1 cellular context compared by ENCODE assay signal in genomic region chr2:69214898-69215297, GRCh38.
TF ChIP-seq lines count a peak whose summit lies in the region.

No MANE protein-coding gene starts in this region.

TF ChIP-seq in HepG2, 621 proteins besides CTCF, POLR2A, EP300 and RAD21 (continued from another document):
- no peak for TF ChIP-seq SOX13 (IDR thresholded peaks at IDR 0.05)
- TF ChIP-seq SOX13 (CRISPR knock-in tag; conservative IDR thresholded peaks at IDR 0.05 in 1 of 2, IDR thresholded peaks at IDR 0.05 in 1 of 2), result peak in 1 of 2 experiments; percentile 35; a peak in 1 of 4 replicates
- peak; percentile 53; the same call in 1 of the 2 replicates for TF ChIP-seq HMG20A (CRISPR knock-in tag; IDR thresholded peaks at IDR 0.05; ENCODE audit: borderline replicate concordance)
- TF ChIP-seq ZEB1 (IDR thresholded peaks at IDR 0.05; ENCODE audit: insufficient replicate concordance, low read depth), result no peak
- 0 out of 2 replicates have a peak, but pooled peaks have one; percentile 12 for TF ChIP-seq POGZ (CRISPR knock-in tag; IDR thresholded peaks at IDR 0.05)
- no peak for TF ChIP-seq DDIT3 (CRISPR knock-in tag; IDR thresholded peaks at IDR 0.05)
- TF ChIP-seq GMEB2 (CRISPR knock-in tag; IDR thresholded peaks at IDR 0.05; ENCODE audit: low read depth), result no peak
- TF ChIP-seq ZNF280D (CRISPR knock-in tag; IDR thresholded peaks at IDR 0.05), result no peak
- peak; percentile 40 for TF ChIP-seq ARID5B (CRISPR knock-in tag; IDR thresholded peaks at IDR 0.05)
- TF ChIP-seq ZMYM3 (CRISPR knock-in tag; IDR thresholded peaks at IDR 0.05), result 0 out of 2 replicates have a peak, but pooled peaks have one; percentile 25
- 0 out of 2 replicates have a peak, but pooled peaks have one; percentile 33 for TF ChIP-seq ZNF644 (CRISPR knock-in tag; IDR thresholded peaks at IDR 0.05; ENCODE audit: low read depth)
- peak; percentile 47; the same call in 1 of the 2 replicates for TF ChIP-seq ETV5 (CRISPR knock-in tag; IDR thresholded peaks at IDR 0.05; ENCODE audit: borderline replicate concordance)
- no peak for TF ChIP-seq POLR2AphosphoS5 (IDR thresholded peaks at IDR 0.05; ENCODE audit: low read depth, low read length)
- no peak for TF ChIP-seq ATF7-NPFF (CRISPR knock-in tag; IDR thresholded peaks at IDR 0.05; ENCODE audit: low read depth)
- no peak for TF ChIP-seq ZNF891 (CRISPR knock-in tag; IDR thresholded peaks at IDR 0.05)
- no peak for TF ChIP-seq ZNF513 (CRISPR knock-in tag; conservative IDR thresholded peaks at IDR 0.05)
- TF ChIP-seq FOSL2 (CRISPR knock-in tag; IDR thresholded peaks at IDR 0.05), result peak; percentile 47; the same call in 1 of the 2 replicates
- peak; percentile 49 for TF ChIP-seq GATAD2A (CRISPR knock-in tag; IDR thresholded peaks at IDR 0.05)
- TF ChIP-seq FIP1L1 (IDR thresholded peaks at IDR 0.05; ENCODE audit: borderline replicate concordance, insufficient read depth, low read depth, low read length), result no peak
- no peak for TF ChIP-seq RCOR2 (CRISPR knock-in tag; IDR thresholded peaks at IDR 0.05)
- TF ChIP-seq NCOR1 (IDR thresholded peaks at IDR 0.05; ENCODE audit: borderline replicate concordance, low read length), result no peak
- TF ChIP-seq ZNF800 (CRISPR knock-in tag; IDR thresholded peaks at IDR 0.05), result no peak
- TF ChIP-seq SETDB1 (CRISPR knock-in tag; IDR thresholded peaks at IDR 0.05; ENCODE audit: borderline replicate concordance), result no peak
- TF ChIP-seq RARA (CRISPR knock-in tag; IDR thresholded peaks at IDR 0.05), result peak; percentile 55
- no peak for TF ChIP-seq NCOA1 (CRISPR knock-in tag; IDR thresholded peaks at IDR 0.05)
- TF ChIP-seq TFDP1 (CRISPR knock-in tag; IDR thresholded peaks at IDR 0.05; ENCODE audit: borderline replicate concordance), result 0 out of 2 replicates have a peak, but pooled peaks have one; percentile 4
- TF ChIP-seq RXRA (CRISPR knock-in tag; IDR thresholded peaks at IDR 0.05), result 0 out of 2 replicates have a peak, but pooled peaks have one; percentile 29
- TF ChIP-seq SP140L (CRISPR knock-in tag; IDR thresholded peaks at IDR 0.05; ENCODE audit: borderline replicate concordance), result no peak
- TF ChIP-seq TEAD3 (CRISPR knock-in tag; optimal IDR thresholded peaks at IDR 0.05; ENCODE audit: borderline replicate concordance), result peak; percentile 9
- TF ChIP-seq ZBTB38 (CRISPR knock-in tag; IDR thresholded peaks at IDR 0.05), result peak; percentile 58
- TF ChIP-seq TBP (CRISPR knock-in tag; IDR thresholded peaks at IDR 0.05), result no peak
- TF ChIP-seq ZBTB33 (CRISPR knock-in tag; IDR thresholded peaks at IDR 0.05), result 0 out of 2 replicates have a peak, but pooled peaks have one; percentile 10
- TF ChIP-seq ZZZ3 (CRISPR knock-in tag; IDR thresholded peaks at IDR 0.05; ENCODE audit: borderline replicate concordance), result no peak
- 0 out of 2 replicates have a peak, but pooled peaks have one; percentile 0 for TF ChIP-seq ZNF710 (CRISPR knock-in tag; IDR thresholded peaks at IDR 0.05; ENCODE audit: borderline replicate concordance)
- no peak for TF ChIP-seq MAF1 (CRISPR knock-in tag; IDR thresholded peaks at IDR 0.05; ENCODE audit: borderline replicate concordance)
- TF ChIP-seq GATA4 (IDR thresholded peaks at IDR 0.05; ENCODE audit: borderline replicate concordance, low read depth), result no peak
- peak; percentile 39; the same call in 1 of the 2 replicates for TF ChIP-seq FOXA3 (CRISPR knock-in tag; IDR thresholded peaks at IDR 0.05)
